In the genomic region with DNA sequence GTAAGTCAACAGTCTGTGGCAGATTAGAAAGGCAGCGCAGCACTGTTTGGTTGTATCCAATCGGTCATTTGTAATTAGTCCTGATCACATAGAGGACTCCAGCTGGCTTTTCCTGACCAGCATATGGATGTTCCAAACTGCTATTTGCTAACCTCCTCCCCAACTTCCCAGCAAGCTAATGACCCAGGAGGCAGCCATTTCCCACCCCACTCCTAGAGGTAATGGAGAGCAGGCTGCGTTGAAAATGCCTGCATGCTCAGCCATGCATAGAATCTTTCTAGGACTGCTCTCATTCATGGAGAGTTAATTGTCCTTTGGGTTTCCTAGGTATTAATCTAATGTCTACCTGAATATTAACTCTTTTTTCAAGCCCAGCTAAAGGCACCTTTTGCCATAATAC, we compare ENCODE assay signal across 22 cellular contexts.
"Had no signal": no experiment of that assay in that cellular context is flagged by ENCODE, and none has a peak within 500 bp of the region (broad histone marks: within the 10 kb centered on the region; RNA-seq: fewer than 3 reads in every experiment).

No MANE protein-coding gene starts in this region.

- H3K27ac Mint-ChIP-seq: endodermal cell; naive thymus-derived CD8-positive, alpha-beta T cell had no signal

- H3K4me2 ChIP-seq: hepatocyte, smooth muscle cell had no signal

- H3K4me3 Mint-ChIP-seq: endodermal cell; naive thymus-derived CD8-positive, alpha-beta T cell; neural crest cell had no signal

- DNase-seq: cerebellar nuclear complex; colonic mucosa; dermis blood vessel endothelial cell; endodermal cell; erythroblast; foreskin keratinocyte; head of caudate nucleus; kidney; left cardiac atrium; mammary epithelial cell; mucosa of descending colon; naive thymus-derived CD8-positive, alpha-beta T cell; stimulated activated CD4-positive, alpha-beta T cell treated with anti-CD3 and anti-CD28 coated beads, Interleukin-2, amount 100 ng/mL, for 48 hours; stimulated activated naive CD4-positive, alpha-beta T cell treated with Interleukin-2 at 50 U/mL for 16 hours; trophoblast cell had no signal

- H3K27ac ChIP-seq: colonic mucosa, foreskin keratinocyte, hepatocyte, parathyroid adenoma, prostate gland had no signal

- H2AFZ ChIP-seq: hepatocyte, parathyroid adenoma had no signal

- H3K79me2 ChIP-seq: hepatocyte, parathyroid adenoma had no signal

- ATAC-seq: foreskin keratinocyte; left cardiac atrium; mucosa of descending colon; naive thymus-derived CD8-positive, alpha-beta T cell had no signal

- H3K9ac ChIP-seq: parathyroid adenoma had no signal

- H3K9me3 ChIP-seq: colonic mucosa, mucosa of descending colon, prostate gland had no signal

- H3K4me3 ChIP-seq: colonic mucosa, hepatocyte, mucosa of descending colon, prostate gland, smooth muscle cell had no signal

- H3K4me1 ChIP-seq: colonic mucosa, foreskin keratinocyte, parathyroid adenoma, prostate gland had no signal

- H3K27me3 ChIP-seq: colonic mucosa, hepatocyte had no signal

- H3K4me1 Mint-ChIP-seq: endodermal cell; naive thymus-derived CD8-positive, alpha-beta T cell; neural crest cell had no signal

- H3K36me3 ChIP-seq: colonic mucosa, prostate gland had no signal

- FAIRE-seq: endothelial cell of umbilical vein, kidney, urothelium cell line had no signal
